Comparison of ENCODE assay signal across 2 cellular contexts in genomic region chr17:76120658-76121008, GRCh38.
TF ChIP-seq lines count a peak whose summit lies in the region.

No MANE protein-coding gene starts in this region.

TF ChIP-seq in GM23338, 12 proteins besides CTCF, POLR2A, EP300 and RAD21:
- TF ChIP-seq ZNF462 (CRISPR knock-in tag; IDR thresholded peaks at IDR 0.05) (no peak), CREB1 (CRISPR knock-in tag; IDR thresholded peaks at IDR 0.05; ENCODE audit: low read depth) (no peak)

TF ChIP-seq in H1, 55 proteins besides CTCF, POLR2A, EP300 and RAD21:
- no peak for TF ChIP-seq YY1 (IDR thresholded peaks at IDR 0.05; ENCODE audit: low read depth, low read length)
- no peak for TF ChIP-seq CHD2 (IDR thresholded peaks at IDR 0.05; ENCODE audit: low read length)
- TF ChIP-seq SIRT6 (IDR thresholded peaks at IDR 0.05; ENCODE audit: low read length), result no peak
- no peak for TF ChIP-seq BRCA1 (IDR thresholded peaks at IDR 0.05; ENCODE audit: low read depth, low read length)
- no peak for TF ChIP-seq EZH2 (IDR thresholded peaks at IDR 0.05; ENCODE audit: low read depth, low read length, severe bottlenecking)
